ENCODE assay signal across 23 cellular contexts in genomic region chr18:69658137-69658536, GRCh38.
DNase-seq lines count a peak whose midpoint lies in the region; ATAC-seq and TF ChIP-seq lines count a peak whose summit lies in the region.
"Had no signal": no experiment of that assay in that cellular context is flagged by ENCODE, and none has a peak within 500 bp of the region (broad histone marks: within the 10 kb centered on the region; RNA-seq: fewer than 3 reads in every experiment).

No MANE protein-coding gene starts in this region.

- H3K9me3 ChIP-seq in mesenchymal stem cell (ENCODE audit: control insufficient read depth, low read length) = no peaks in the 10 kb centered on the region
- H3K9me3 ChIP-seq: BE2C, Caco-2 had no signal

- no peak overlapping the region for H3K9ac ChIP-seq in mesenchymal stem cell (ENCODE audit: low read length)

- H2BK12ac ChIP-seq in mesenchymal stem cell (ENCODE audit: low read length in 2 of 2) = no peak overlapping the region

- TF ChIP-seq CTCF in epithelial cell of esophagus (IDR thresholded peaks at IDR 0.05; ENCODE audit: insufficient read depth, low read depth, low read length, missing control alignments) (no peak), GM10248 (IDR thresholded peaks at IDR 0.05; ENCODE audit: control extremely low read depth, extremely low read depth, low read depth, missing control alignments) (no peak)

- no peaks in the 10 kb centered on the region for H3K4me1 ChIP-seq in mesenchymal stem cell (ENCODE audit: control insufficient read depth, insufficient read depth, low read depth, low read length)
- H3K4me1 ChIP-seq: BE2C, Caco-2 had no signal

- no peak overlapping the region for H3K23ac ChIP-seq in mesenchymal stem cell (ENCODE audit: low read length in 2 of 2)

- no peak overlapping the region for H2AK5ac ChIP-seq in mesenchymal stem cell (ENCODE audit: low read length, severe bottlenecking)

- no peak overlapping the region for H3K4me2 ChIP-seq in mesenchymal stem cell (ENCODE audit: low read length, poor library complexity, severe bottlenecking)

- no peak overlapping the region for H4K91ac ChIP-seq in mesenchymal stem cell (ENCODE audit: low read length)

- 93% methylated on average over 2 of the region's 2 CpGs for WGBS in mesenchymal stem cell

- peak; percentile 35 for DNase-seq in NCI-H748 (lab: John Stamatoyannopoulos, UW; ENCODE audit: unreplicated experiment)
- no peak for DNase-seq in NCI-H748 treated with DMSO at 0.1 percent for 48 hours (lab: John Stamatoyannopoulos, UW)
- DNase-seq in NCI-H510A (lab: John Stamatoyannopoulos, UW) = peak; percentile 62
- DNase-seq in epithelial cell of esophagus (ENCODE audit: low read depth) = peak; percentile 14
- peak; percentile 19 for DNase-seq in mesenchymal stem cell
- DNase-seq in GM10248 (ENCODE audit: extremely low spot score) = no peak
- DNase-seq: 8988T; BE2C; Caco-2; CD4-positive, CD25-positive, alpha-beta regulatory T cell; GF-D8; H7; HFFc6; NCI-H1694; NCI-H2081 treated with DMSO at 0.1 percent for 48 hours; NCI-H345; NCI-H526 treated with DMSO at 0.1 percent for 48 hours; NK-92 treated with Interleukin-12 subunit alpha and Interleukin-12 subunit beta, amount 100 ng/mL, for 24 hours; SIG-M5; T-cell had no signal

- no peaks in the 10 kb centered on the region for H3K27me3 ChIP-seq in mesenchymal stem cell (ENCODE audit: control insufficient read depth in 1 of 2, insufficient read depth in 1 of 2, low read length in 2 of 2)
- H3K27me3 ChIP-seq: BE2C had no signal

- H3K14ac ChIP-seq in mesenchymal stem cell (ENCODE audit: low read length in 2 of 2) = no peak overlapping the region

- H2BK15ac ChIP-seq in mesenchymal stem cell (ENCODE audit: low read depth, poor library complexity, severe bottlenecking) = no peak overlapping the region

- H3K4ac ChIP-seq in mesenchymal stem cell (ENCODE audit: low read depth in 1 of 2, low read length in 2 of 2) = no peak overlapping the region

- ATAC-seq in GM21526 (IDR thresholded peaks at IDR 0.05; ENCODE audit: low FRiP score, unreplicated experiment) (no peak), GM21786 (IDR thresholded peaks at IDR 0.05; ENCODE audit: unreplicated experiment) (no peak)
- ATAC-seq: SK-N-SH treated with all-trans-retinoic acid at 6 μM for 48 hours, T-cell had no signal

- H2BK120ac ChIP-seq in mesenchymal stem cell (ENCODE audit: low read depth, low read length) = no peak overlapping the region

- POLR2A ChIA-PET in GM10248 (lab: Yijun Ruan, JAX) = no interaction called here

- H3K18ac ChIP-seq in mesenchymal stem cell (ENCODE audit: low read depth in 1 of 2, low read length in 2 of 2) = no peak overlapping the region

- H3K79me1 ChIP-seq in mesenchymal stem cell (replicated peaks; ENCODE audit: low read length, poor library complexity, severe bottlenecking) = no peaks in the 10 kb centered on the region

- no peak overlapping the region for H3K27ac ChIP-seq in mesenchymal stem cell (ENCODE audit: low read length, poor library complexity, severe bottlenecking)

- no peaks in the 10 kb centered on the region for H3K36me3 ChIP-seq in mesenchymal stem cell (ENCODE audit: control insufficient read depth in 1 of 2, insufficient read depth in 2 of 2, low read depth in 1 of 2, low read length in 2 of 2)
- H3K36me3 ChIP-seq: BE2C had no signal

- H4K8ac ChIP-seq in mesenchymal stem cell (ENCODE audit: low read length) = no peak overlapping the region

- H2AFZ ChIP-seq in mesenchymal stem cell (ENCODE audit: low read depth, low read length) = no peak overlapping the region

- H2BK5ac ChIP-seq in mesenchymal stem cell (ENCODE audit: low read depth, low read length, poor library complexity, severe bottlenecking) = no peak overlapping the region

- CTCF ChIA-PET in GM10248 (lab: Yijun Ruan, JAX) = interaction anchor here (1.0 to 1.3 kb wide), 3 partner anchors 9 to 15 kb away, joined by 3 to 5 read pairs (median 3); no protein-coding TSS in a partner anchor

- H3K4me3 ChIP-seq in epithelial cell of esophagus (ENCODE audit: low read length) (no peak overlapping the region), mesenchymal stem cell (ENCODE audit: insufficient read depth in 1 of 2, low read depth in 1 of 2, low read length in 2 of 2) (no peak overlapping the region)

Comparison
In these comparisons a context has a peak if more than half of its experiments do, and no peak if none do; other contexts are left out.
1. DNase-seq: peak in NCI-H748 (single experiment), NCI-H510A (single experiment), epithelial cell of esophagus (single experiment) and mesenchymal stem cell (single experiment); none in NCI-H748 treated with DMSO at 0.1 percent for 48 hours (single experiment) and GM10248 (single experiment).